ENCODE assay signal across 16 cellular contexts in genomic region chr10:8042032-8042863, GRCh38. TPM values are rescaled to one million over a fixed set of nuclear protein-coding genes. Genes with fewer than 3 reads are reported as not detected.
A peak's percentile ranks its signal among the peaks of the same experiment; 100 is the strongest.
DNase-seq lines count a peak whose midpoint lies in the region; ATAC-seq, FAIRE-seq and TF ChIP-seq lines count a peak whose summit lies in the region.
"Had no signal": no experiment of that assay in that cellular context is flagged by ENCODE, and none has a peak within 500 bp of the region (broad histone marks: within the 10 kb centered on the region; RNA-seq: fewer than 3 reads in every experiment).

No MANE protein-coding gene starts in this region.

- peak in 1 of 3 donors; percentile 5 for DNase-seq in CD4-positive, CD25-positive, alpha-beta regulatory T cell
- DNase-seq in GM12891 (ENCODE audit: insufficient read length, low spot score) (no peak), nephron progenitor cell (no peak)
- DNase-seq in central memory CD8-positive, alpha-beta T cell (ENCODE audit: low spot score in 2 of 2), result no peak
- no peak for DNase-seq in activated CD4-positive, CD25-positive, alpha-beta regulatory T cell treated with anti-CD3 and anti-CD28 coated beads, Interleukin-2, amount 50 U/mL, for 72 hours
- DNase-seq: effector memory CD4-positive, alpha-beta T cell; foreskin fibroblast; immature natural killer cell; mammary epithelial cell; NCI-H1694; NCI-H446; pancreas; SHP77 had no signal

- no peak for ATAC-seq in CD4-positive, CD25-positive, alpha-beta regulatory T cell (ENCODE audit: low read depth in 2 of 2)
- ATAC-seq in central memory CD8-positive, alpha-beta T cell (replicated peaks; ENCODE audit: extremely low read depth, poor library complexity, severe bottlenecking), result no peak
- ATAC-seq in GM19324 (IDR thresholded peaks at IDR 0.05; ENCODE audit: low FRiP score, unreplicated experiment), result no peak
- ATAC-seq in HG03571 (IDR thresholded peaks at IDR 0.05; ENCODE audit: unreplicated experiment), result no peak
- ATAC-seq: activated naive CD4-positive, alpha-beta T cell treated with anti-CD3 and anti-CD28 coated beads, Interleukin-2, amount 50 U/mL, for 72 hours; pancreas had no signal

- no peak overlapping the region for H3K4me3 ChIP-seq in CD4-positive, CD25-positive, alpha-beta regulatory T cell (ENCODE audit: low read depth, low read length)
- H3K4me3 ChIP-seq: pancreas had no signal

- H3K4me1 ChIP-seq in CD4-positive, CD25-positive, alpha-beta regulatory T cell (ENCODE audit: control insufficient read depth, insufficient read depth, low read length, poor library complexity, severe bottlenecking), result peaks cover 52% of the 10 kb centered on the region

- no peaks in the 10 kb centered on the region for H3K36me3 Mint-ChIP-seq in CD4-positive, CD25-positive, alpha-beta regulatory T cell
- peaks cover 37% of the 10 kb centered on the region for H3K36me3 Mint-ChIP-seq in central memory CD8-positive, alpha-beta T cell (ENCODE audit: insufficient read depth)
- H3K36me3 Mint-ChIP-seq in nephron progenitor cell (ENCODE audit: low read depth), result no peaks in the 10 kb centered on the region
- H3K36me3 Mint-ChIP-seq: immature natural killer cell had no signal

- FAIRE-seq in GM12891 (lab: Jason Lieb, UNC), result peak; percentile 63
- FAIRE-seq: pancreas had no signal

- H3K27ac ChIP-seq in CD4-positive, CD25-positive, alpha-beta regulatory T cell (ENCODE audit: insufficient read depth, low read length, poor library complexity, severe bottlenecking), result no peak overlapping the region
- H3K27ac ChIP-seq: pancreas had no signal

- no peak for TF ChIP-seq POLR2A in GM12891 (IDR thresholded peaks at IDR 0.05; ENCODE audit: low read depth, low read length)

- TF ChIP-seq CTCF in nephron progenitor cell (IDR thresholded peaks at IDR 0.05), result no peak

- H3K27ac Mint-ChIP-seq in CD4-positive, CD25-positive, alpha-beta regulatory T cell, result peak overlapping the region in 1 of 3 donors; percentile 13
- peak overlapping the region; percentile 81 for H3K27ac Mint-ChIP-seq in central memory CD8-positive, alpha-beta T cell (ENCODE audit: low read depth)
- H3K27ac Mint-ChIP-seq in nephron progenitor cell, result no peak overlapping the region

- H3K4me3 Mint-ChIP-seq in CD4-positive, CD25-positive, alpha-beta regulatory T cell, result peak overlapping the region in 3 of 4 donors; percentile 32 to 81 (median 43)
- H3K4me3 Mint-ChIP-seq in central memory CD8-positive, alpha-beta T cell, result peak overlapping the region; percentile 0
- peak overlapping the region; percentile 46 for H3K4me3 Mint-ChIP-seq in nephron progenitor cell

- peaks cover 69% of the 10 kb centered on the region for H3K27me3 ChIP-seq in CD4-positive, CD25-positive, alpha-beta regulatory T cell (ENCODE audit: control insufficient read depth, insufficient read depth, low read length)

- no peaks in the 10 kb centered on the region for H3K36me3 ChIP-seq in CD4-positive, CD25-positive, alpha-beta regulatory T cell (ENCODE audit: control insufficient read depth, insufficient read depth, low read length)
- H3K36me3 ChIP-seq: pancreas had no signal

- H3K9me3 Mint-ChIP-seq in CD4-positive, CD25-positive, alpha-beta regulatory T cell, result peaks cover 1 to 15% (median 5%) of the 10 kb centered on the region in 7 donors
- H3K9me3 Mint-ChIP-seq in central memory CD8-positive, alpha-beta T cell, result peaks cover 5% of the 10 kb centered on the region
- H3K9me3 Mint-ChIP-seq in nephron progenitor cell, result no peaks in the 10 kb centered on the region

- H3K9me3 ChIP-seq in CD4-positive, CD25-positive, alpha-beta regulatory T cell (ENCODE audit: control insufficient read depth in 2 of 2, low read length in 2 of 2), result no peaks in the 10 kb centered on the region
- H3K9me3 ChIP-seq: pancreas had no signal

- peaks cover 23 to 72% (median 55%) of the 10 kb centered on the region in 4 donors for H3K4me1 Mint-ChIP-seq in CD4-positive, CD25-positive, alpha-beta regulatory T cell
- peaks cover 74% of the 10 kb centered on the region for H3K4me1 Mint-ChIP-seq in central memory CD8-positive, alpha-beta T cell
- peaks cover 65% of the 10 kb centered on the region for H3K4me1 Mint-ChIP-seq in nephron progenitor cell

- H3K27me3 Mint-ChIP-seq in CD4-positive, CD25-positive, alpha-beta regulatory T cell, result peaks cover 100% of the 10 kb centered on the region
- peaks cover 100% of the 10 kb centered on the region for H3K27me3 Mint-ChIP-seq in central memory CD8-positive, alpha-beta T cell
- H3K27me3 Mint-ChIP-seq in nephron progenitor cell (ENCODE audit: low read depth, poor library complexity), result peaks cover 100% of the 10 kb centered on the region

TF ChIP-seq in GM12891, 5 proteins besides CTCF, POLR2A, EP300 and RAD21:
- TF ChIP-seq PAX5 (IDR thresholded peaks at IDR 0.05; ENCODE audit: insufficient read depth, low read length, severe bottlenecking), result no peak
- TF ChIP-seq POLR2AphosphoS5 (IDR thresholded peaks at IDR 0.05; ENCODE audit: low read depth, low read length), result no peak
- no peak for TF ChIP-seq POU2F2 (IDR thresholded peaks at IDR 0.05; ENCODE audit: low read depth, low read length)
- no peak for TF ChIP-seq SPI1 (IDR thresholded peaks at IDR 0.05; ENCODE audit: low read depth, low read length)
- TF ChIP-seq TAF1 (IDR thresholded peaks at IDR 0.05; ENCODE audit: low read depth, low read length), result no peak

RNA-seq across cellular contexts. Expression of gene GATA3, which starts 12.2 kb away (rescaled TPM):
- total RNA-seq in CD4-positive, CD25-positive, alpha-beta regulatory T cell, result 182 TPM
- polyA plus RNA-seq in CD4-positive, CD25-positive, alpha-beta regulatory T cell, result 10 to 100 TPM; 32.9 to 49.7 (median 42.5) TPM
- polyA plus RNA-seq in GM12891 (2012; ENCODE audit: low read depth, missing spikeins), result 7.1 TPM
